14 cellular contexts compared by ENCODE assay signal in the genomic region with DNA sequence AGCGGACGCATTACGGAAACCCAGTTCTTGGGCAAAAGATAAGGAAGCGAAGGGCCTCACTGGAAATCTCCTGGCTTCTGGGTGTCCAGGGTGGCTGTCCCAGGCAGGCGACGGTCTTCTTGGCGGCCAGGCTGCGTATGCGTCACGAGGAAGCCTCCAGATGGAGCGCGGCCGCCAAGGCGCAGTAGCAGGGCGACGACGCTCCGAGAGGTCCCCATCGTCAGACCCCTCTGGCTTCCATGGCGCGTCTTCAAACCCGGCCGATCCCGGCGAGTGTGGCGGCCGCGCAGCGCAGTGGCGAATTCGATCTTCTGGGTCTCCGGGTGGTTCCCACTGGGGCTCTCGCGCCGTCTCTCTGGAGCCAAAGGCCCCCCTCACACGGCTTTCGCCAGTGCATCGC. TPM values are rescaled to one million over a fixed set of nuclear protein-coding genes. Genes with fewer than 3 reads are reported as not detected.
DNase-seq lines count a peak whose midpoint lies in the region; ATAC-seq and TF ChIP-seq lines count a peak whose summit lies in the region.
"Had no signal": no experiment of that assay in that cellular context is flagged by ENCODE, and none has a peak within 500 bp of the region (broad histone marks: within the 10 kb centered on the region; RNA-seq: fewer than 3 reads in every experiment).

No MANE protein-coding gene starts in this region.

- H3K4me3 Mint-ChIP-seq in activated naive CD4-positive, alpha-beta T cell treated with anti-CD3 and anti-CD28 coated beads for 36 hours: peak overlapping the region; percentile 63
- peak overlapping the region; percentile 40 for H3K4me3 Mint-ChIP-seq in activated T-helper 17 cell treated with anti-CD3 and anti-CD28 coated beads, Interleukin-2, amount 50 U/mL, for 72 hours

- CTCF ChIA-PET in activated naive CD4-positive, alpha-beta T cell treated with anti-CD3 and anti-CD28 coated beads for 36 hours (lab: Charles Lee): interaction anchor here (1.0 to 10.2 kb wide), 4 partner anchors 60 to 174 kb away, joined by 3 to 79 read pairs (median 37); no protein-coding TSS in a partner anchor

- 25 to 52% (median 38%) methylated on average over 13 to 38 of the region's 38 CpGs for WGBS in stomach, 5 donors
- WGBS in testis, 2 donors: 34 to 46% methylated on average over 15 to 27 of the region's 38 CpGs

- no peaks in the 10 kb centered on the region for H3K9me3 Mint-ChIP-seq in activated naive CD4-positive, alpha-beta T cell treated with anti-CD3 and anti-CD28 coated beads for 36 hours
- H3K9me3 Mint-ChIP-seq in activated T-helper 17 cell treated with anti-CD3 and anti-CD28 coated beads, Interleukin-2, amount 50 U/mL, for 72 hours: no peaks in the 10 kb centered on the region

- intact Hi-C loops in activated naive CD4-positive, alpha-beta T cell treated with anti-CD3 and anti-CD28 coated beads for 36 hours (cut with micrococcal nuclease): no loop called here
- intact Hi-C loops in left ventricle myocardium inferior (cut with micrococcal nuclease) (loop anchor here (10.0 kb wide), 1 partner anchor 174 kb away; no protein-coding TSS in a partner anchor), stomach (cut with DNase I; ENCODE audit: low total_unique reads) (loop anchor here (10.0 kb wide), 1 partner anchor 174 kb away; no protein-coding TSS in a partner anchor), testis (cut with DNase I; ENCODE audit: low total_unique reads) (no loop called here)

- H3K36me3 ChIP-seq in left ventricle myocardium inferior (no peaks in the 10 kb centered on the region), stomach (no peaks in the 10 kb centered on the region), testis (ENCODE audit: low read depth, missing control alignments) (no peaks in the 10 kb centered on the region)
- H3K36me3 ChIP-seq: BLaER1 treated with 17β-estradiol and CSF1 and Interleukin-3, amounts not matched to agents 10 nM and 100 nM; gastroesophageal sphincter; prostate gland had no signal

- H3K4me1 Mint-ChIP-seq in activated naive CD4-positive, alpha-beta T cell treated with anti-CD3 and anti-CD28 coated beads for 36 hours (ENCODE audit: low read depth): peaks cover 21% of the 10 kb centered on the region
- H3K4me1 Mint-ChIP-seq in activated T-helper 17 cell treated with anti-CD3 and anti-CD28 coated beads, Interleukin-2, amount 50 U/mL, for 72 hours: peaks cover 5% of the 10 kb centered on the region

- H3K36me3 Mint-ChIP-seq in activated naive CD4-positive, alpha-beta T cell treated with anti-CD3 and anti-CD28 coated beads for 36 hours (ENCODE audit: low read depth): no peaks in the 10 kb centered on the region
- no peaks in the 10 kb centered on the region for H3K36me3 Mint-ChIP-seq in activated T-helper 17 cell treated with anti-CD3 and anti-CD28 coated beads, Interleukin-2, amount 50 U/mL, for 72 hours (ENCODE audit: low read depth)

- H3K4me3 ChIP-seq in left ventricle myocardium inferior (peak overlapping the region; percentile 52), stomach (peak overlapping the region; percentile 10 to 35 (median 25)), testis (peak overlapping the region in 1 of 2 donors; percentile 54)
- H3K4me3 ChIP-seq: BLaER1 treated with 17β-estradiol and CSF1 and Interleukin-3, amounts not matched to agents 10 nM and 100 nM; prostate gland had no signal

- no peak overlapping the region for H3K27ac Mint-ChIP-seq in activated naive CD4-positive, alpha-beta T cell treated with anti-CD3 and anti-CD28 coated beads for 36 hours
- no peak overlapping the region for H3K27ac Mint-ChIP-seq in activated T-helper 17 cell treated with anti-CD3 and anti-CD28 coated beads, Interleukin-2, amount 50 U/mL, for 72 hours

- H3K4me1 ChIP-seq in left ventricle myocardium inferior (peaks cover 11% of the 10 kb centered on the region), stomach (peaks cover 6 to 27% (median 16%) of the 10 kb centered on the region in 4 donors), testis (no peaks in the 10 kb centered on the region)
- H3K4me1 ChIP-seq: BLaER1 treated with 17β-estradiol and CSF1 and Interleukin-3, amounts not matched to agents 10 nM and 100 nM; prostate gland had no signal

- H3K27me3 ChIP-seq in left ventricle myocardium inferior (ENCODE audit: low read depth) (peaks cover 5% of the 10 kb centered on the region), stomach (no peaks in the 10 kb centered on the region), testis (no peaks in the 10 kb centered on the region)
- H3K27me3 ChIP-seq: BLaER1 treated with 17β-estradiol and CSF1 and Interleukin-3, amounts not matched to agents 10 nM and 100 nM; gastroesophageal sphincter had no signal

- no peak for ATAC-seq in activated T-helper 17 cell treated with anti-CD3 and anti-CD28 coated beads, Interleukin-2, amount 50 U/mL, for 72 hours (replicated peaks)
- no peak for ATAC-seq in GM21447 (IDR thresholded peaks at IDR 0.05; ENCODE audit: unreplicated experiment)
- ATAC-seq: gastroesophageal sphincter had no signal

- no peak for TF ChIP-seq EP300 in stomach (IDR thresholded peaks at IDR 0.05)

- TF ChIP-seq POLR2A in stomach (IDR thresholded peaks at IDR 0.05): no peak
- no peak for TF ChIP-seq POLR2A in testis (IDR thresholded peaks at IDR 0.05)

- TF ChIP-seq CTCF in left ventricle myocardium inferior (IDR thresholded peaks at IDR 0.05; ENCODE audit: borderline replicate concordance): no peak
- TF ChIP-seq CTCF in stomach (IDR thresholded peaks at IDR 0.05): no peak
- TF ChIP-seq CTCF in testis (IDR thresholded peaks at IDR 0.05): no peak

- no peaks in the 10 kb centered on the region for H3K9me3 ChIP-seq in left ventricle myocardium inferior (replicated peaks)
- H3K9me3 ChIP-seq in stomach: no peaks in the 10 kb centered on the region
- H3K9me3 ChIP-seq in testis: no peaks in the 10 kb centered on the region
- H3K9me3 ChIP-seq: BLaER1 treated with 17β-estradiol and CSF1 and Interleukin-3, amounts not matched to agents 10 nM and 100 nM; gastroesophageal sphincter; prostate gland had no signal

- no peak for DNase-seq in activated naive CD4-positive, alpha-beta T cell treated with anti-CD3 and anti-CD28 coated beads for 36 hours
- no peak for DNase-seq in activated naive CD4-positive, alpha-beta T cell treated with anti-CD3 and anti-CD28 coated beads, Interleukin-2, amount 50 U/mL, for 16 hours
- DNase-seq in left ventricle myocardium inferior (no peak), stomach (no peak), testis (no peak)
- no peak for DNase-seq in stimulated activated naive CD4-positive, alpha-beta T cell (lab: John Stamatoyannopoulos, UW)
- DNase-seq: NCI-H226 had no signal

- no peak overlapping the region for H3K27ac ChIP-seq in left ventricle myocardium inferior (replicated peaks)
- H3K27ac ChIP-seq in stomach: no peak overlapping the region
- H3K27ac ChIP-seq in testis: no peak overlapping the region
- H3K27ac ChIP-seq: BLaER1 treated with 17β-estradiol and CSF1 and Interleukin-3, amounts not matched to agents 10 nM and 100 nM; gastroesophageal sphincter; prostate gland had no signal

- H3K27me3 Mint-ChIP-seq in activated naive CD4-positive, alpha-beta T cell treated with anti-CD3 and anti-CD28 coated beads for 36 hours (ENCODE audit: low read depth): peaks cover 4% of the 10 kb centered on the region
- H3K27me3 Mint-ChIP-seq in activated T-helper 17 cell treated with anti-CD3 and anti-CD28 coated beads, Interleukin-2, amount 50 U/mL, for 72 hours: no peaks in the 10 kb centered on the region

RNA-seq across cellular contexts. Expression of gene ANKRD40CL, which starts 13.8 kb away (rescaled TPM):
- total RNA-seq in activated naive CD4-positive, alpha-beta T cell treated with anti-CD3 and anti-CD28 coated beads for 36 hours: not detected
- not detected for total RNA-seq in activated T-helper 17 cell treated with anti-CD3 and anti-CD28 coated beads, Interleukin-2, amount 50 U/mL, for 72 hours
- total RNA-seq in left ventricle myocardium inferior (not detected), stomach (10 to 100 TPM in 1 of 5 donors, 1 to 10 TPM in 2, not detected in 2; 1.4 to 19.4 (median 2.8) TPM), testis (not detected)
- polyA plus RNA-seq in stomach (1 to 10 TPM in 1 of 3 donors, under 1 TPM in 1, not detected in 1; 0.40 to 7.0 TPM), testis (ENCODE audit: insufficient read depth, low read depth, low replicate concordance) (not detected)
- total RNA-seq: gastroesophageal sphincter, HT1080, liver, prostate gland had no signal
- polyA plus RNA-seq: liver had no signal

RNA-seq across cellular contexts. Expression of gene WFIKKN2, which starts 54.2 kb away (rescaled TPM):
- total RNA-seq in activated naive CD4-positive, alpha-beta T cell treated with anti-CD3 and anti-CD28 coated beads for 36 hours: not detected
- not detected for total RNA-seq in activated T-helper 17 cell treated with anti-CD3 and anti-CD28 coated beads, Interleukin-2, amount 50 U/mL, for 72 hours
- total RNA-seq in left ventricle myocardium inferior (0.25 TPM), stomach (under 1 TPM in 1 of 5 donors, not detected in 4; 0.37 TPM), testis (1 to 10 TPM; 3.7 to 7.3 TPM)
- polyA plus RNA-seq in stomach (under 1 TPM; 0.05 to 0.46 (median 0.06) TPM), testis (ENCODE audit: insufficient read depth, low read depth, low replicate concordance) (6.8 TPM)
- total RNA-seq: HT1080 had no signal

Comparison
In these comparisons a context has a peak if more than half of its experiments do, and no peak if none do; other contexts are left out.
1. intact Hi-C loops: an anchor here in left ventricle myocardium inferior (10.0 kb wide) and stomach (10.0 kb wide); none called in activated naive CD4-positive, alpha-beta T cell treated with anti-CD3 and anti-CD28 coated beads for 36 hours and testis.